Comparison of ENCODE assay signal across 3 cellular contexts in genomic region chr7:78280276-78280675, GRCh38.
TF ChIP-seq lines count a peak whose summit lies in the region.

No MANE protein-coding gene starts in this region.

TF ChIP-seq in SK-N-SH, 30 proteins besides CTCF, POLR2A, EP300 and RAD21 (continued from another document):
- TF ChIP-seq USF2 (IDR thresholded peaks at IDR 0.05; ENCODE audit: borderline replicate concordance, low read depth, low read length) (no peak), TEAD4 (IDR thresholded peaks at IDR 0.05; ENCODE audit: borderline replicate concordance, insufficient read depth) (no peak), GATA2 (CRISPR knock-in tag; IDR thresholded peaks at IDR 0.05) (no peak), GABPA (IDR thresholded peaks at IDR 0.05; ENCODE audit: low read depth) (no peak), CHD2 (IDR thresholded peaks at IDR 0.05; ENCODE audit: low read length, partially characterized antibody) (no peak), IRF3 (IDR thresholded peaks at IDR 0.05; ENCODE audit: low read depth, low read length) (no peak), MXI1 (IDR thresholded peaks at IDR 0.05; ENCODE audit: low read depth, low read length) (no peak), RXRA (IDR thresholded peaks at IDR 0.05; ENCODE audit: borderline replicate concordance, low read depth) (no peak), PBX3 (IDR thresholded peaks at IDR 0.05) (no peak), ZBTB33 (IDR thresholded peaks at IDR 0.05; ENCODE audit: borderline replicate concordance, low read depth) (no peak), MAX (IDR thresholded peaks at IDR 0.05; ENCODE audit: low read depth) (no peak), NFIC (IDR thresholded peaks at IDR 0.05; ENCODE audit: borderline replicate concordance) (no peak), TCF12 (IDR thresholded peaks at IDR 0.05) (no peak)

TF ChIP-seq in SK-N-SH treated with all-trans-retinoic acid at 6 μM for 48 hours, 23 proteins besides CTCF, POLR2A, EP300 and RAD21 (continued from another document):
- no peak for TF ChIP-seq CSRNP3 (CRISPR knock-in tag; IDR thresholded peaks at IDR 0.05)
- TF ChIP-seq POU6F1 (CRISPR knock-in tag; IDR thresholded peaks at IDR 0.05; ENCODE audit: borderline replicate concordance, low read depth): no peak
- no peak for TF ChIP-seq ZNF565 (CRISPR knock-in tag; conservative IDR thresholded peaks at IDR 0.05; ENCODE audit: low read depth)
- TF ChIP-seq OSR1 (CRISPR knock-in tag; IDR thresholded peaks at IDR 0.05): no peak
- no peak for TF ChIP-seq TSHZ2 (CRISPR knock-in tag; IDR thresholded peaks at IDR 0.05)
- no peak for TF ChIP-seq ZNF70 (CRISPR knock-in tag; IDR thresholded peaks at IDR 0.05)
- no peak for TF ChIP-seq SNAI2 (CRISPR knock-in tag; IDR thresholded peaks at IDR 0.05)
- no peak for TF ChIP-seq GLIS3 (CRISPR knock-in tag; IDR thresholded peaks at IDR 0.05)
- no peak for TF ChIP-seq BACH2 (CRISPR knock-in tag; IDR thresholded peaks at IDR 0.05; ENCODE audit: borderline replicate concordance)
- no peak for TF ChIP-seq RARB (CRISPR knock-in tag; IDR thresholded peaks at IDR 0.05)
- no peak for TF ChIP-seq ARNTL (CRISPR knock-in tag; IDR thresholded peaks at IDR 0.05; ENCODE audit: borderline replicate concordance, low read depth)
- TF ChIP-seq CREB5 (CRISPR knock-in tag; IDR thresholded peaks at IDR 0.05; ENCODE audit: low read depth): no peak
- no peak for TF ChIP-seq PATZ1 (CRISPR knock-in tag; IDR thresholded peaks at IDR 0.05; ENCODE audit: borderline replicate concordance)
- TF ChIP-seq ZC3H10 (CRISPR knock-in tag; IDR thresholded peaks at IDR 0.05): no peak

TF ChIP-seq in endothelial cell of umbilical vein, 7 proteins besides CTCF, POLR2A, EP300 and RAD21 (continued from another document):
- TF ChIP-seq MAX (IDR thresholded peaks at IDR 0.05; ENCODE audit: insufficient read depth, insufficient read length): no peak
TF ChIP-seq in endothelial cell of umbilical vein: peak in this region for 0.
